In the genomic region with DNA sequence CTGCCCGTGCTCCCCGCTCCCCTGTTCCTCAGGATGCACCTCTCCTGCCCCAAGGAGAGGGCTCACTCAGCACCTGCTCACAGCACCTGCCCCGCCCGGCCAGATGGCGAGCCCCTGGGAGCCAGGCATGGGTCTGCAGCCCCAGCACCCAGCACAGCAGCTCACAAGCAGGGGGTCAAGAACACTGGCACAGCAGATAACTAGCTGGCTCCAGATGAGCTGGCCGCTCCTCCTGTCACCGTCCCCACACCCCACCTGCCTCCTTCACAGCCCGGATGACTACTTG, we compare ENCODE assay signal across 18 cellular contexts.
"Had no signal": no experiment of that assay in that cellular context is flagged by ENCODE, and none has a peak within 500 bp of the region (broad histone marks: within the 10 kb centered on the region; RNA-seq: fewer than 3 reads in every experiment).

No MANE protein-coding gene starts in this region.

- H3K4me3 ChIP-seq: cardiac muscle cell, esophagus muscularis mucosa, right atrium auricular region, skin epidermis, thyroid gland had no signal

- H3K27ac ChIP-seq: cardiac muscle cell, esophagus muscularis mucosa, right atrium auricular region, VCaP had no signal

- FAIRE-seq: islet of Langerhans had no signal

- DNase-seq: activated CD4-positive, alpha-beta T cell treated with anti-CD3 and anti-CD28 coated beads for 1 hour; activated CD4-positive, alpha-beta T cell treated with anti-CD3 and anti-CD28 coated beads, Interleukin-2, amount 50 U/mL, for 4 hours; activated gamma-delta T cell treated with Interleukin-2 at 50 U/mL for 16 hours; activated naive CD8-positive, alpha-beta T cell treated with anti-CD3 and anti-CD28 coated beads for 36 hours; amniotic stem cell; dermis blood vessel endothelial cell; effector memory CD4-positive, alpha-beta T cell; hippocampal formation; midbrain; stimulated activated CD4-positive, alpha-beta T cell treated with anti-CD3 and anti-CD28 coated beads, Interleukin-15, amount 100 ng/mL, for 24 hours; stimulated activated CD4-positive, alpha-beta T cell treated with anti-CD3 and anti-CD28 coated beads, Interleukin-2, amount 100 ng/mL, for 48 hours had no signal

- H3K27me3 ChIP-seq: cardiac muscle cell, esophagus muscularis mucosa, right atrium auricular region, thyroid gland had no signal

- H3K9me3 ChIP-seq: esophagus muscularis mucosa, right atrium auricular region, thyroid gland had no signal
